Comparison of ENCODE assay signal across 1 cellular context in genomic region chr6:22605736-22606135, GRCh38.
TF ChIP-seq lines count a peak whose summit lies in the region.

No MANE protein-coding gene starts in this region.

TF ChIP-seq in WTC11, 78 proteins besides CTCF, POLR2A, EP300 and RAD21 (continued from another document):
- no peak for TF ChIP-seq E2F4 (CRISPR knock-in tag; IDR thresholded peaks at IDR 0.05; ENCODE audit: borderline replicate concordance, low read depth)
- TF ChIP-seq ATF1 (CRISPR knock-in tag; IDR thresholded peaks at IDR 0.05): no peak
- no peak for TF ChIP-seq GRHL2 (CRISPR knock-in tag; IDR thresholded peaks at IDR 0.05; ENCODE audit: insufficient replicate concordance, severe bottlenecking)
- no peak for TF ChIP-seq JUN (CRISPR knock-in tag; IDR thresholded peaks at IDR 0.05)
- TF ChIP-seq FOXJ3 (CRISPR knock-in tag; IDR thresholded peaks at IDR 0.05; ENCODE audit: borderline replicate concordance): no peak
- no peak for TF ChIP-seq ATF6 (CRISPR knock-in tag; IDR thresholded peaks at IDR 0.05)
- no peak for TF ChIP-seq ZNF423 (CRISPR knock-in tag; IDR thresholded peaks at IDR 0.05)
- TF ChIP-seq ZNF396 (CRISPR knock-in tag; IDR thresholded peaks at IDR 0.05; ENCODE audit: borderline replicate concordance): no peak
- no peak for TF ChIP-seq CDX4 (CRISPR knock-in tag; IDR thresholded peaks at IDR 0.05; ENCODE audit: borderline replicate concordance)
- no peak for TF ChIP-seq MLX (CRISPR knock-in tag; IDR thresholded peaks at IDR 0.05)
- TF ChIP-seq ZNF671 (CRISPR knock-in tag; IDR thresholded peaks at IDR 0.05): no peak
- TF ChIP-seq NR2C2 (CRISPR knock-in tag; IDR thresholded peaks at IDR 0.05): no peak
